8 cellular contexts compared by ENCODE assay signal in genomic region chr11:134036484-134037092, GRCh38. TPM values are rescaled to one million over a fixed set of nuclear protein-coding genes. Genes with fewer than 3 reads are reported as not detected.
A peak's percentile ranks its signal among the peaks of the same experiment; 100 is the strongest.
DNase-seq lines count a peak whose midpoint lies in the region; ATAC-seq and TF ChIP-seq lines count a peak whose summit lies in the region.

No MANE protein-coding gene starts in this region.

- peak overlapping the region; percentile 81 for H3K4me2 ChIP-seq in neuronal stem cell (ENCODE audit: insufficient read depth, low read length, poor library complexity, severe bottlenecking)

- H3K9me3 Mint-ChIP-seq in CD4-positive, CD25-positive, alpha-beta regulatory T cell = peaks cover 0 to 1% (median 0%) of the 10 kb centered on the region in 7 donors

- peak overlapping the region; percentile 89 for H3K27ac ChIP-seq in CD4-positive, CD25-positive, alpha-beta regulatory T cell (ENCODE audit: insufficient read depth, low read length, poor library complexity, severe bottlenecking)
- peak overlapping the region; percentile 24 for H3K27ac ChIP-seq in RWPE2 (ENCODE audit: poor library complexity, severe bottlenecking)
- H3K27ac ChIP-seq in epithelial cell of prostate = peak overlapping the region; percentile 30
- no peak overlapping the region for H3K27ac ChIP-seq in neuronal stem cell (replicated peaks; ENCODE audit: low read length)

- WGBS in neuronal stem cell (ENCODE audit: extremely low coverage in 2 of 2, insufficient read length in 2 of 2, insufficient replicate concordance in 1 of 2), 2 donors = no CpG with 5 or more reads among the region's 37 CpGs

- H2BK15ac ChIP-seq in neuronal stem cell (ENCODE audit: low read length) = no peak overlapping the region

- no peaks in the 10 kb centered on the region for H3K36me3 Mint-ChIP-seq in CD4-positive, CD25-positive, alpha-beta regulatory T cell

- no peak overlapping the region for H2AK5ac ChIP-seq in neuronal stem cell (ENCODE audit: low read depth, low read length)

- H2BK120ac ChIP-seq in neuronal stem cell (ENCODE audit: low read depth, low read length) = peak overlapping the region; percentile 51

- H3K9me3 ChIP-seq in CD4-positive, CD25-positive, alpha-beta regulatory T cell (ENCODE audit: control insufficient read depth in 2 of 2, low read length in 2 of 2) = no peaks in the 10 kb centered on the region
- H3K9me3 ChIP-seq in RWPE2 (ENCODE audit: severe bottlenecking) = no peaks in the 10 kb centered on the region
- no peaks in the 10 kb centered on the region for H3K9me3 ChIP-seq in neuronal stem cell (replicated peaks in 1 of 2; ENCODE audit: control insufficient read depth in 2 of 2, insufficient read depth in 1 of 2, low read depth in 1 of 2, low read length in 2 of 2)

- no peak for TF ChIP-seq CTCF in RWPE2 (IDR thresholded peaks at IDR 0.05; ENCODE audit: poor library complexity, severe bottlenecking)

- no peak overlapping the region for H4K91ac ChIP-seq in neuronal stem cell (ENCODE audit: low read depth, low read length, poor library complexity)

- peak overlapping the region; percentile 36 for H3K9ac ChIP-seq in neuronal stem cell (ENCODE audit: low read depth, low read length, poor library complexity)

- no peak overlapping the region for H4K8ac ChIP-seq in neuronal stem cell (ENCODE audit: low read depth, low read length)

- no peaks in the 10 kb centered on the region for H3K79me1 ChIP-seq in neuronal stem cell (ENCODE audit: low read depth, low read length)

- peak overlapping the region; percentile 87 to 98 (median 93) for H3K4me3 Mint-ChIP-seq in CD4-positive, CD25-positive, alpha-beta regulatory T cell

- H3K4me1 Mint-ChIP-seq in CD4-positive, CD25-positive, alpha-beta regulatory T cell = peaks cover 0 to 59% (median 32%) of the 10 kb centered on the region in 4 donors

- no peaks in the 10 kb centered on the region for H3K27me3 ChIP-seq in CD4-positive, CD25-positive, alpha-beta regulatory T cell (ENCODE audit: control insufficient read depth, insufficient read depth, low read length)
- no peaks in the 10 kb centered on the region for H3K27me3 ChIP-seq in RWPE2 (ENCODE audit: insufficient read depth, poor library complexity, severe bottlenecking)
- peaks cover 0 to 41% (median 0%) of the 10 kb centered on the region in 3 experiments for H3K27me3 ChIP-seq in neuronal stem cell (ENCODE audit: control insufficient read depth in 3 of 3, insufficient read depth in 3 of 3, low read depth in 1 of 3, low read length in 3 of 3)

- peak overlapping the region; percentile 85 to 94 (median 86) for H3K27ac Mint-ChIP-seq in CD4-positive, CD25-positive, alpha-beta regulatory T cell

- no peaks in the 10 kb centered on the region for H3K36me3 ChIP-seq in CD4-positive, CD25-positive, alpha-beta regulatory T cell (ENCODE audit: control insufficient read depth, insufficient read depth, low read length)
- no peaks in the 10 kb centered on the region for H3K36me3 ChIP-seq in RWPE2 (ENCODE audit: low read depth)
- no peaks in the 10 kb centered on the region for H3K36me3 ChIP-seq in neuronal stem cell (replicated peaks in 1 of 2; ENCODE audit: control insufficient read depth in 2 of 2, insufficient read depth in 2 of 2, low read length in 2 of 2)

- peak overlapping the region; percentile 8 for H3K23ac ChIP-seq in neuronal stem cell (ENCODE audit: low read depth, low read length, poor library complexity)

- H3K14ac ChIP-seq in neuronal stem cell (ENCODE audit: low read length) = peak overlapping the region; percentile 49

- H2BK12ac ChIP-seq in neuronal stem cell (ENCODE audit: low read length) = no peak overlapping the region

- peak overlapping the region; percentile 84 for H3K18ac ChIP-seq in neuronal stem cell (ENCODE audit: low read length)

- peak; percentile 18 to 47 (median 24) for DNase-seq in CD4-positive, CD25-positive, alpha-beta regulatory T cell
- DNase-seq in RWPE2 (ENCODE audit: low spot score) (no peak), epithelial cell of prostate (ENCODE audit: low read depth, low spot score) (no peak), neuronal stem cell (ENCODE audit: low spot score) (no peak), SKM-1 treated with dmso at 0.1 percent for 144 hours (lab: John Stamatoyannopoulos, UW; ENCODE audit: unreplicated experiment) (no peak), NK-92 (lab: John Stamatoyannopoulos, UW; ENCODE audit: unreplicated experiment) (no peak), anterior cingulate cortex (lab: John Stamatoyannopoulos, UW) (no peak)

- peak in 1 of 2 donors; percentile 9 for ATAC-seq in CD4-positive, CD25-positive, alpha-beta regulatory T cell (ENCODE audit: low read depth in 2 of 2)
- ATAC-seq in RWPE2 (ENCODE audit: low read depth) (no peak), HG03139 (IDR thresholded peaks at IDR 0.05; ENCODE audit: unreplicated experiment) (no peak)

- H3K4ac ChIP-seq in neuronal stem cell (ENCODE audit: low read length) = no peak overlapping the region

- peaks cover 49% of the 10 kb centered on the region for H3K4me1 ChIP-seq in CD4-positive, CD25-positive, alpha-beta regulatory T cell (ENCODE audit: control insufficient read depth, insufficient read depth, low read length, poor library complexity, severe bottlenecking)
- peaks cover 33% of the 10 kb centered on the region for H3K4me1 ChIP-seq in RWPE2 (ENCODE audit: insufficient read depth, poor library complexity, severe bottlenecking)
- peaks cover 41 to 42% of the 10 kb centered on the region in 2 donors for H3K4me1 ChIP-seq in neuronal stem cell (ENCODE audit: control insufficient read depth in 2 of 2, insufficient read depth in 1 of 2, low read depth in 1 of 2, low read length in 2 of 2)

- H2AFZ ChIP-seq in neuronal stem cell (ENCODE audit: low read length) = peak overlapping the region; percentile 99

- peak overlapping the region; percentile 66 for H3K4me3 ChIP-seq in CD4-positive, CD25-positive, alpha-beta regulatory T cell (ENCODE audit: low read depth, low read length)
- peak overlapping the region; percentile 29 for H3K4me3 ChIP-seq in RWPE2 (ENCODE audit: severe bottlenecking)
- peak overlapping the region; percentile 59 to 84 for H3K4me3 ChIP-seq in neuronal stem cell (ENCODE audit: low read length in 2 of 2)

- H2BK5ac ChIP-seq in neuronal stem cell (ENCODE audit: low read length) = no peak overlapping the region

- peaks cover 4% of the 10 kb centered on the region for H3K27me3 Mint-ChIP-seq in CD4-positive, CD25-positive, alpha-beta regulatory T cell

RNA-seq across cellular contexts. Expression of gene JAM3, which starts 32.3 kb away (rescaled TPM):
- 5.5 TPM for total RNA-seq in CD4-positive, CD25-positive, alpha-beta regulatory T cell
- 1 to 10 TPM; 3.1 to 4.6 (median 3.3) TPM for polyA plus RNA-seq in CD4-positive, CD25-positive, alpha-beta regulatory T cell
- 40.3 TPM for polyA plus RNA-seq in neuronal stem cell (2013, experiment 1 of 2)
- polyA plus RNA-seq in neuronal stem cell (2013, experiment 2 of 2) = 41.3 TPM

Comparison
In these comparisons a context has a peak if more than half of its experiments do, and no peak if none do; other contexts are left out.
1. DNase-seq: peak in CD4-positive, CD25-positive, alpha-beta regulatory T cell (3 of 3); none in RWPE2 (single experiment), epithelial cell of prostate (single experiment), neuronal stem cell (single experiment), SKM-1 treated with dmso at 0.1 percent for 144 hours (single experiment), NK-92 (single experiment) and anterior cingulate cortex (0 of 58).
2. Peak in every context shown above with its lines, with median percentiles within 50 percentile points of each other: H3K4me3 ChIP-seq.